In the genomic region with DNA sequence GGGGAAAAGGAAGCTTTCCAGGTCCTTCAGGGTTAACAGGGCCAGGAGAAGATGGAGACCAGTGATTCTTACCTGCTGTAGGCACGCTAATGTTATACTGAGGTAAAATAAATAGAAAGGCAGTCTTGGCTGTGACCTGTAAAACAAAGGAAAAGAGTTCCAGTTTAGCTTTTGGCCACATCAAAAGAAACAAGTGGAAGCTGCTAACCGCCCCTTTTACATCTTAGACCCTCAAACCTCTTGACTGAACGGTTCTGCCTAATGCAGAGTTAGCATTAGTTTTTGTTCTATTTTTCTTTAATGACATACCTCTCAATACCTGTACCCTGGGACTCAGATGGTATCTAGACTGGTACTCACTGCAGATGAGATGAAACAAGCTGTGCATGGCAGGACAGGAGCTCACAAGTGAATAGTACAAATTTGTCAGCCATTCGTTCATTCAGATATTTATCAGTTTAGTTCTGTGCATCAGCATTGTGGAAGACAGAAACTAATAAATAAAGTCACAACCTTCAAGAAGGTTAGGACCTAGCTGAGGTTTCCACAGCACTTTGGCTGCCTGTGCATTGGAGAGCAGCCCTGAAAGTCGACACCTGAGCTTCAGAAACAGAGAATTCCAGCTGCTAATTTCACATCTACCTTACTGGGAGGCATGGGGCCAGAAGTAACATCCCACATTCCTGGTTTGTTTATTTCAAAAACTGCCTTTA, we compare ENCODE assay signal across 13 cellular contexts. TPM values are rescaled to one million over a fixed set of nuclear protein-coding genes. Genes with fewer than 3 reads are reported as not detected.
DNase-seq lines count a peak whose midpoint lies in the region; ATAC-seq and TF ChIP-seq lines count a peak whose summit lies in the region.
"Had no signal": no experiment of that assay in that cellular context is flagged by ENCODE, and none has a peak within 500 bp of the region (broad histone marks: within the 10 kb centered on the region; RNA-seq: fewer than 3 reads in every experiment).

No MANE protein-coding gene starts in this region.

- peak; percentile 59 for DNase-seq in DND-41
- DNase-seq in activated T-helper 2 cell treated with anti-CD3 and anti-CD28 coated beads, Interferon-gamma antibody, Interleukin-2, Interleukin-4, amounts not matched to agents 10 μg/mL and 5 μg/mL and 100 μg/mL, durations not matched to agents 14 hours and 24 hours and 36 hours (ENCODE audit: low spot score) = no peak
- no peak for DNase-seq in left lobe of liver (ENCODE audit: low spot score)
- no peak for DNase-seq in SKM-1 (lab: John Stamatoyannopoulos, UW; ENCODE audit: unreplicated experiment)
- no peak for DNase-seq in NCI-H345 (lab: John Stamatoyannopoulos, UW)
- DNase-seq in activated gamma-delta T cell treated with Interleukin-2 at 50 U/mL for 16 hours = no peak
- DNase-seq: KG1; NCI-H2029 treated with DMSO at 0.1 percent for 48 hours; PC-3; psoas muscle; stimulated activated CD4-positive, alpha-beta T cell treated with anti-CD3 and anti-CD28 coated beads, Interleukin-4, amount 100 ng/mL, for 1 hour had no signal

- H3K9me3 ChIP-seq in DND-41 (ENCODE audit: insufficient read depth, low read length, severe bottlenecking) = no peaks in the 10 kb centered on the region
- H3K9me3 ChIP-seq: psoas muscle had no signal

- H3K4me2 ChIP-seq in DND-41 (ENCODE audit: insufficient read depth, low read length) = peak overlapping the region; percentile 56

- H3K4me3 ChIP-seq in DND-41 (ENCODE audit: low read depth in 1 of 2, low read length in 2 of 2) = peak overlapping the region in 1 of 2 experiments; percentile 23; a peak in 2 of 4 replicates
- H3K4me3 ChIP-seq: psoas muscle had no signal

- ATAC-seq in DND-41 (ENCODE audit: insufficient read depth, low read depth) (peak; percentile 48), GM21381 (IDR thresholded peaks at IDR 0.05; ENCODE audit: unreplicated experiment) (peak; percentile 12), HG03280 (IDR thresholded peaks at IDR 0.05; ENCODE audit: unreplicated experiment) (peak; percentile 13), left lobe of liver (no peak)
- ATAC-seq: PC-3, psoas muscle had no signal

- intact Hi-C loops in activated T-helper 2 cell treated with anti-CD3 and anti-CD28 coated beads, Interferon-gamma antibody, Interleukin-2, Interleukin-4, amounts not matched to agents 10 μg/mL and 5 μg/mL and 100 μg/mL, durations not matched to agents 14 hours and 24 hours and 36 hours (cut with micrococcal nuclease) = loop anchor here (1.0 to 5.0 kb wide), 5 partner anchors 39 to 374 kb away; a partner anchor contains a TSS

- H3K4me1 ChIP-seq in DND-41 (ENCODE audit: insufficient read depth, low read length) = peaks cover 70% of the 10 kb centered on the region

- H4K20me1 ChIP-seq in DND-41 (ENCODE audit: insufficient read depth, low read length) = no peaks in the 10 kb centered on the region

- TF ChIP-seq CTCF in DND-41 (IDR thresholded peaks at IDR 0.05; ENCODE audit: borderline replicate concordance, extremely low read depth, low read length, poor library complexity, severe bottlenecking) = no peak

- peak overlapping the region; percentile 89 for H3K27ac ChIP-seq in DND-41 (ENCODE audit: low read length)
- H3K27ac ChIP-seq: psoas muscle had no signal

- no peaks in the 10 kb centered on the region for H3K27me3 ChIP-seq in DND-41 (ENCODE audit: insufficient read depth, low read length, poor library complexity)

- H3K4me1 Mint-ChIP-seq in activated T-helper 2 cell treated with anti-CD3 and anti-CD28 coated beads, Interferon-gamma antibody, Interleukin-2, Interleukin-4, amounts not matched to agents 10 μg/mL and 5 μg/mL and 100 μg/mL, durations not matched to agents 14 hours and 24 hours and 36 hours (ENCODE audit: low read depth) = peaks cover 51% of the 10 kb centered on the region

- peak overlapping the region; percentile 82 for H3K27ac Mint-ChIP-seq in activated T-helper 2 cell treated with anti-CD3 and anti-CD28 coated beads, Interferon-gamma antibody, Interleukin-2, Interleukin-4, amounts not matched to agents 10 μg/mL and 5 μg/mL and 100 μg/mL, durations not matched to agents 14 hours and 24 hours and 36 hours

- peaks cover 4% of the 10 kb centered on the region; the same call in 1 of the 2 replicates for H3K36me3 ChIP-seq in DND-41 (ENCODE audit: insufficient read depth, low read length)

- no peaks in the 10 kb centered on the region for H3K27me3 Mint-ChIP-seq in activated T-helper 2 cell treated with anti-CD3 and anti-CD28 coated beads, Interferon-gamma antibody, Interleukin-2, Interleukin-4, amounts not matched to agents 10 μg/mL and 5 μg/mL and 100 μg/mL, durations not matched to agents 14 hours and 24 hours and 36 hours (ENCODE audit: low read depth)

- peaks cover 26% of the 10 kb centered on the region for H3K79me2 ChIP-seq in DND-41 (ENCODE audit: insufficient read depth, low read length)

- no peak overlapping the region for H2AFZ ChIP-seq in DND-41 (ENCODE audit: low read depth, low read length)

- peaks cover 5% of the 10 kb centered on the region for H3K36me3 Mint-ChIP-seq in activated T-helper 2 cell treated with anti-CD3 and anti-CD28 coated beads, Interferon-gamma antibody, Interleukin-2, Interleukin-4, amounts not matched to agents 10 μg/mL and 5 μg/mL and 100 μg/mL, durations not matched to agents 14 hours and 24 hours and 36 hours (ENCODE audit: low read depth)

- no peak overlapping the region for H3K4me3 Mint-ChIP-seq in activated T-helper 2 cell treated with anti-CD3 and anti-CD28 coated beads, Interferon-gamma antibody, Interleukin-2, Interleukin-4, amounts not matched to agents 10 μg/mL and 5 μg/mL and 100 μg/mL, durations not matched to agents 14 hours and 24 hours and 36 hours (ENCODE audit: low read depth)

- peak overlapping the region; percentile 41 for H3K9ac ChIP-seq in DND-41 (ENCODE audit: low read depth, low read length)

- no peaks in the 10 kb centered on the region for H3K9me3 Mint-ChIP-seq in activated T-helper 2 cell treated with anti-CD3 and anti-CD28 coated beads, Interferon-gamma antibody, Interleukin-2, Interleukin-4, amounts not matched to agents 10 μg/mL and 5 μg/mL and 100 μg/mL, durations not matched to agents 14 hours and 24 hours and 36 hours

RNA-seq across cellular contexts. Expression of a gene that starts 41.0 kb away (rescaled TPM):
- total RNA-seq in activated T-helper 2 cell treated with anti-CD3 and anti-CD28 coated beads, Interferon-gamma antibody, Interleukin-2, Interleukin-4, amounts not matched to agents 10 μg/mL and 5 μg/mL and 100 μg/mL, durations not matched to agents 14 hours and 24 hours and 36 hours = 4.7 TPM in 2 replicates
- total RNA-seq in left lobe of liver = 17.3 TPM
